12 cellular contexts compared by ENCODE assay signal in the genomic region with DNA sequence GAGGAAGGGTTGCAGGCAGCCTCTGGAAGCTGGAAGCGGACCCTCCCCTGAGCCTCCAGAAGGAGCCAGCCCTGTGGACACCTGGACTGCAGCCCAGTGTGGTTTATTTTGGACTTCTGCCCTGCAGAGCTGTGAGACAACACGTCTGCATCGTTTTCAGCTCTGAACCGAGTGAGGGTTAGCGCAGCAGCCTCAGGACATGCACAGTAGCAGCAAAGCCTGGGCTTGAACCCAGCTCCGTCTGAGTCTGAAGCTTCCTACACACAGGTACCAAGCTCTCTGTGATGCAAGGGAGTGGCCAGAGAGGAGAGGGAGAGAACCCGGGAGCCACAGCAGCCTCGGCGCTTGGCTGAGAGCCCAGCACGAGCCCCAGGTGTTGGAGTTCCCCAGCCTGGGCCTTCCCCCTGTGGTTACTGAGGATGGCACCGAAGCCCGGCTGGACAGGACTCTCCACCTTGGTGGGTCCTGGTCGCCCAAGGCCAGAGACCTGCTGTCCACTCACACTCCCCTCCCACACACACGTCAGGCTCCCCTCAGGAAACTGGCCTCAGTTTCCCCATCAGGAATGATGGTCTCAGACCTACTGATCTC.
DNase-seq lines count a peak whose midpoint lies in the region; ATAC-seq and TF ChIP-seq lines count a peak whose summit lies in the region.
"Had no signal": no experiment of that assay in that cellular context is flagged by ENCODE, and none has a peak within 500 bp of the region (broad histone marks: within the 10 kb centered on the region; RNA-seq: fewer than 3 reads in every experiment).

No MANE protein-coding gene starts in this region.

- peak; percentile 26 for DNase-seq in BE2C
- peak; percentile 63 for DNase-seq in NCI-H2029 treated with DMSO at 0.1 percent for 48 hours (lab: John Stamatoyannopoulos, UW)
- peak; percentile 59 for DNase-seq in MCF 10A (ENCODE audit: unreplicated experiment)
- peak; percentile 65 for DNase-seq in lung (ENCODE audit: low spot score)
- DNase-seq in effector CD4-positive, alpha-beta T cell: no peak
- no peak for DNase-seq in central memory CD4-positive, alpha-beta T cell
- no peak for DNase-seq in KG1 (lab: John Stamatoyannopoulos, UW)
- DNase-seq: NCI-H1930, nephron progenitor cell, uterus had no signal

- ATAC-seq in lung (ENCODE audit: insufficient read depth, low FRiP score) (peak; percentile 25), GM18907 (IDR thresholded peaks at IDR 0.05; ENCODE audit: unreplicated experiment) (no peak)

- no peaks in the 10 kb centered on the region for H3K4me1 Mint-ChIP-seq in MCF 10A (ENCODE audit: insufficient read depth, unreplicated experiment)

- POLR2A ChIA-PET in MCF 10A (lab: Yijun Ruan, JAX): no interaction called here

- H3K27me3 ChIP-seq in BE2C: no peaks in the 10 kb centered on the region
- H3K27me3 ChIP-seq in lung (ENCODE audit: control insufficient read depth, insufficient read depth): no peaks in the 10 kb centered on the region
- H3K27me3 ChIP-seq: uterus had no signal

- intact Hi-C loops in MCF 10A (cut with micrococcal nuclease): no loop called here

- TF ChIP-seq CTCF in BE2C (IDR thresholded peaks at IDR 0.05; ENCODE audit: low read depth, low read length) (no peak), MCF 10A (IDR thresholded peaks at IDR 0.05; ENCODE audit: unreplicated experiment) (no peak), lung (IDR thresholded peaks at IDR 0.05; ENCODE audit: control extremely low read depth, extremely low read depth) (no peak)

- no peaks in the 10 kb centered on the region for H3K9me3 Mint-ChIP-seq in MCF 10A (ENCODE audit: unreplicated experiment)

- no peaks in the 10 kb centered on the region for H3K36me3 Mint-ChIP-seq in MCF 10A (ENCODE audit: insufficient read depth, unreplicated experiment)
- H3K36me3 Mint-ChIP-seq: activated naive CD8-positive, alpha-beta T cell had no signal

- H3K27ac ChIP-seq in lung (ENCODE audit: low read depth in 1 of 2, low read length in 1 of 2): no peak overlapping the region
- H3K27ac ChIP-seq: uterus had no signal

- no peak overlapping the region for H3K27ac Mint-ChIP-seq in MCF 10A (ENCODE audit: low read depth, unreplicated experiment)
- H3K27ac Mint-ChIP-seq: activated naive CD8-positive, alpha-beta T cell had no signal

- H3K4me3 ChIP-seq in BE2C (ENCODE audit: low read depth, low read length) (no peak overlapping the region), lung (no peak overlapping the region)
- H3K4me3 ChIP-seq: uterus had no signal

- no peaks in the 10 kb centered on the region for H3K36me3 ChIP-seq in BE2C
- no peaks in the 10 kb centered on the region for H3K36me3 ChIP-seq in lung (ENCODE audit: control insufficient read depth in 2 of 2, insufficient read depth in 2 of 2, low read length in 2 of 2)
- H3K36me3 ChIP-seq: uterus had no signal

- BruUV-seq in MCF 10A (replicated peaks; lab: Mats Ljungman, UMichigan): no TSS peak

- peaks cover 2% of the 10 kb centered on the region for H3K9me3 ChIP-seq in BE2C
- peaks cover 0 to 16% of the 10 kb centered on the region in 2 donors for H3K9me3 ChIP-seq in lung (ENCODE audit: control insufficient read depth in 2 of 2, insufficient read depth in 1 of 2, low read length in 1 of 2)
- H3K9me3 ChIP-seq: uterus had no signal

- H3K27me3 Mint-ChIP-seq in MCF 10A (ENCODE audit: insufficient read depth, unreplicated experiment): no peaks in the 10 kb centered on the region

- 36 to 56% methylated on average over 14 of the region's 14 CpGs for WGBS in lung, 2 donors

- H3K4me1 ChIP-seq in BE2C (peaks cover 40% of the 10 kb centered on the region), lung (ENCODE audit: control insufficient read depth in 2 of 2, insufficient read depth in 2 of 2, low read length in 2 of 2) (peaks cover 0 to 7% of the 10 kb centered on the region in 2 donors)
- H3K4me1 ChIP-seq: uterus had no signal

- CTCF ChIA-PET in MCF 10A (lab: Yijun Ruan, JAX): interaction anchor here (0.7 kb wide), 1 partner anchor 332 kb away, joined by 3 read pairs; no protein-coding TSS in a partner anchor

- no peak overlapping the region for H3K4me3 Mint-ChIP-seq in MCF 10A (ENCODE audit: unreplicated experiment)
- H3K4me3 Mint-ChIP-seq: activated naive CD8-positive, alpha-beta T cell; nephron progenitor cell had no signal

Comparison
In these comparisons a context has a peak if more than half of its experiments do, and no peak if none do; other contexts are left out.
1. DNase-seq: peak in BE2C (single experiment), NCI-H2029 treated with DMSO at 0.1 percent for 48 hours (single experiment), MCF 10A (single experiment) and lung (single experiment); none in effector CD4-positive, alpha-beta T cell (single experiment), central memory CD4-positive, alpha-beta T cell (single experiment) and KG1 (single experiment).